ENCODE assay signal across 2 cellular contexts in genomic region chr3:69094467-69095205, GRCh38.
TF ChIP-seq lines count a peak whose summit lies in the region.

No MANE protein-coding gene starts in this region.

TF ChIP-seq in liver, 16 proteins besides CTCF, POLR2A, EP300 and RAD21:
- TF ChIP-seq, protein P1, sequence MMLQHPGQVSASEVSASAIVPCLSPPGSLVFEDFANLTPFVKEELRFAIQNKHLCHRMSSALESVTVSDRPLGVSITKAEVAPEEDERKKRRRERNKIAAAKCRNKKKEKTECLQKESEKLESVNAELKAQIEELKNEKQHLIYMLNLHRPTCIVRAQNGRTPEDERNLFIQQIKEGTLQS (IDR thresholded peaks at IDR 0.05): no peak
- TF ChIP-seq FOXA1 (IDR thresholded peaks at IDR 0.05) (no peak), FOXA2 (IDR thresholded peaks at IDR 0.05) (no peak), HNF4G (IDR thresholded peaks at IDR 0.05) (no peak)

TF ChIP-seq in HepG2, 621 proteins besides CTCF, POLR2A, EP300 and RAD21:
- no peak for TF ChIP-seq ZNF670 (CRISPR knock-in tag; IDR thresholded peaks at IDR 0.05; ENCODE audit: borderline replicate concordance)
- no peak for TF ChIP-seq SP2 (CRISPR knock-in tag; IDR thresholded peaks at IDR 0.05)
- no peak for TF ChIP-seq ZFP1 (CRISPR knock-in tag; IDR thresholded peaks at IDR 0.05)
- TF ChIP-seq SMC3 (IDR thresholded peaks at IDR 0.05; ENCODE audit: low read length): no peak
TF ChIP-seq in HepG2: peak in this region for 0.
